In the genomic region with DNA sequence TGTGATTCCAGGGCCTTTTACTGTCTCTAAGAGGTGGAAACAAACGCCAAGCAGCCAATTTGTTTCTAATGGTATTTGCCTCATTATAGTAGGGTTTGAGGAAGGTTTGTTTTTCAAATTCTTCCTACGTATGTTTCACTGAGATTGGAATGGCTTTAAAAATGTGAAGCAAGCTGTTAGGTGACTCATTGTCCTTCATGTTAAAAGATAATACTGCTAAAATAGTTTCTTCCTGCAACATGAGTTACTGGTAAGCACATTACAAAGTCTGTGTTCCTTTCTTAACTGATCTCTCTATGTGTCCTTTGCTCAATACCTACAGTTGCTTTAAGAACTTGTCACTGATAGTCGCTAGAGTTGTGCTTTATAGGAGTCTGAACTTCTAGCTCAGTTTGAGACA, we compare ENCODE assay signal across 1 cellular context.
TF ChIP-seq lines count a peak whose summit lies in the region.

No MANE protein-coding gene starts in this region.

TF ChIP-seq in SK-N-SH treated with all-trans-retinoic acid at 6 μM for 48 hours, 23 proteins besides CTCF, POLR2A, EP300 and RAD21 (continued from another document):
- TF ChIP-seq, protein P1, sequence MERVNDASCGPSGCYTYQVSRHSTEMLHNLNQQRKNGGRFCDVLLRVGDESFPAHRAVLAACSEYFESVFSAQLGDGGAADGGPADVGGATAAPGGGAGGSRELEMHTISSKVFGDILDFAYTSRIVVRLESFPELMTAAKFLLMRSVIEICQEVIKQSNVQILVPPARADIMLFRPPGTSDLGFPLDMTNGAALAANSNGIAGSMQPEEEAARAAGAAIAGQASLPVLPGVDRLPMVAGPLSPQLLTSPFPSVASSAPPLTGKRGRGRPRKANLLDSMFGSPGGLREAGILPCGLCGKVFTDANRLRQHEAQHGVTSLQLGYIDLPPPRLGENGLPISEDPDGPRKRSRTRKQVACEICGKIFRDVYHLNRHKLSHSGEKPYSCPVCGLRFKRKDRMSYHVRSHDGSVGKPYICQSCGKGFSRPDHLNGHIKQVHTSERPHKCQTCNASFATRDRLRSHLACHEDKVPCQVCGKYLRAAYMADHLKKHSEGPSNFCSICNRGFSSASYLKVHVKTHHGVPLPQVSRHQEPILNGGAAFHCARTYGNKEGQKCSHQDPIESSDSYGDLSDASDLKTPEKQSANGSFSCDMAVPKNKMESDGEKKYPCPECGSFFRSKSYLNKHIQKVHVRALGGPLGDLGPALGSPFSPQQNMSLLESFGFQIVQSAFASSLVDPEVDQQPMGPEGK (CRISPR knock-in tag; IDR thresholded peaks at IDR 0.05; ENCODE audit: borderline replicate concordance): no peak
- TF ChIP-seq ISL1 (CRISPR knock-in tag; IDR thresholded peaks at IDR 0.05): no peak
- no peak for TF ChIP-seq ZC3H10 (CRISPR knock-in tag; IDR thresholded peaks at IDR 0.05)
- TF ChIP-seq OSR1 (CRISPR knock-in tag; IDR thresholded peaks at IDR 0.05): no peak
